Comparison of ENCODE assay signal across 2 cellular contexts in genomic region chr5:168433982-168434381, GRCh38.
TF ChIP-seq lines count a peak whose summit lies in the region.

No MANE protein-coding gene starts in this region.

TF ChIP-seq in SK-N-SH, 30 proteins besides CTCF, POLR2A, EP300 and RAD21 (continued from another document):
- TF ChIP-seq SIN3A (IDR thresholded peaks at IDR 0.05; ENCODE audit: borderline replicate concordance, low read depth, low read length) (no peak), REST (IDR thresholded peaks at IDR 0.05; ENCODE audit: low read depth, low read length) (no peak), GATA2 (CRISPR knock-in tag; IDR thresholded peaks at IDR 0.05) (no peak), EZH2phosphoT487 (IDR thresholded peaks at IDR 0.05; ENCODE audit: borderline replicate concordance, low read depth) (no peak), ELF1 (IDR thresholded peaks at IDR 0.05) (no peak), POLR2AphosphoS5 (IDR thresholded peaks at IDR 0.05; ENCODE audit: low read depth, low read length) (no peak), TEAD4 (IDR thresholded peaks at IDR 0.05; ENCODE audit: borderline replicate concordance, insufficient read depth) (no peak)

TF ChIP-seq in neural cell, 6 proteins besides CTCF, POLR2A, EP300 and RAD21:
- TF ChIP-seq REST (IDR thresholded peaks at IDR 0.05; ENCODE audit: borderline replicate concordance), result peak; percentile 99
- TF ChIP-seq SMC3 (conservative IDR thresholded peaks at IDR 0.05; ENCODE audit: poor library complexity), result peak; percentile 17
- TF ChIP-seq POLR2AphosphoS5 (IDR thresholded peaks at IDR 0.05), result peak; percentile 48
- no peak for TF ChIP-seq TAF1 (IDR thresholded peaks at IDR 0.05; ENCODE audit: low read depth)
- TF ChIP-seq MXI1 (conservative IDR thresholded peaks at IDR 0.05; ENCODE audit: poor library complexity, severe bottlenecking), result no peak
- TF ChIP-seq EZH2 (IDR thresholded peaks at IDR 0.05; ENCODE audit: borderline replicate concordance, insufficient read depth, low read length, poor library complexity, severe bottlenecking), result no peak
